16 cellular contexts compared by ENCODE assay signal in the genomic region with DNA sequence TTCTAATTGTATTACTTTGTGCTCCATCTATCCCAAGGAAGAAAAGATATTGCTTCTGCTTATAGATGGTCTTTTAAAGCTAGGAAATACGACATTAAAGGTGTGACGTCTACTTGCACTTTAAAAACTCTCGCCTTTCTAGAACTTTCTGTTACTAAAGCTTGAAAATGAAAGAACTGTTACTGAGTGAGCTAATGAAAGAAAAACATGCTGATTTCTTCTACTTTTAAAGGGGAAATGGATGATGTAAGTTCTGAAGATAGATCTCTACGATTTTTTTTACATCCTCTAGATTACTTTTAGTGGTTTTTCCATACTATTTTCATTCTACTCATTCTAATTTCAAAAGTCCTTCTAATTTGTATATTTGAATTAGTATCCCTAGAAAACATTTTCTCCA.
DNase-seq lines count a peak whose midpoint lies in the region; ATAC-seq and TF ChIP-seq lines count a peak whose summit lies in the region.
"Had no signal": no experiment of that assay in that cellular context is flagged by ENCODE, and none has a peak within 500 bp of the region (broad histone marks: within the 10 kb centered on the region; RNA-seq: fewer than 3 reads in every experiment).

No MANE protein-coding gene starts in this region.

- H3K9me3 Mint-ChIP-seq in HFFc6 = peaks cover 6% of the 10 kb centered on the region
- H3K9me3 Mint-ChIP-seq in chondrocyte (ENCODE audit: low read depth) = peaks cover 25% of the 10 kb centered on the region
- H3K9me3 Mint-ChIP-seq in activated CD4-positive, alpha-beta memory T cell treated with anti-CD3 and anti-CD28 coated beads, Interleukin-2, amount 10 ng/mL, durations not matched to agents 7 days and 5 days = peaks cover 2% of the 10 kb centered on the region

- POLR2A ChIA-PET in activated CD4-positive, alpha-beta memory T cell treated with anti-CD3 and anti-CD28 coated beads, Interleukin-2, amount 10 ng/mL, durations not matched to agents 7 days and 5 days (lab: Charles Lee) = no interaction called here

- H3K27me3 Mint-ChIP-seq in HFFc6 (ENCODE audit: insufficient read depth) = no peaks in the 10 kb centered on the region
- no peaks in the 10 kb centered on the region for H3K27me3 Mint-ChIP-seq in chondrocyte (ENCODE audit: low read depth)
- H3K27me3 Mint-ChIP-seq in activated CD4-positive, alpha-beta memory T cell treated with anti-CD3 and anti-CD28 coated beads, Interleukin-2, amount 10 ng/mL, durations not matched to agents 7 days and 5 days = no peaks in the 10 kb centered on the region
- H3K27me3 Mint-ChIP-seq: activated naive CD8-positive, alpha-beta T cell treated with anti-CD3 and anti-CD28 coated beads, Interleukin-2, amount 10 ng/mL, durations not matched to agents 7 days and 5 days; T-helper 17 cell had no signal

- H3K4me1 Mint-ChIP-seq in HFFc6 (ENCODE audit: low read depth) (peaks cover 43% of the 10 kb centered on the region), chondrocyte (ENCODE audit: low read depth) (peaks cover 47% of the 10 kb centered on the region)
- no peaks in the 10 kb centered on the region for H3K4me1 Mint-ChIP-seq in activated CD4-positive, alpha-beta memory T cell treated with anti-CD3 and anti-CD28 coated beads, Interleukin-2, amount 10 ng/mL, durations not matched to agents 7 days and 5 days
- H3K4me1 Mint-ChIP-seq: activated naive CD8-positive, alpha-beta T cell treated with anti-CD3 and anti-CD28 coated beads, Interleukin-2, amount 10 ng/mL, durations not matched to agents 7 days and 5 days; T-helper 17 cell had no signal

- no peaks in the 10 kb centered on the region for H3K4me1 ChIP-seq in lower lobe of right lung
- H3K4me1 ChIP-seq in thoracic aorta (ENCODE audit: control insufficient read depth in 1 of 2, low read depth in 2 of 2) = peaks cover 0 to 8% of the 10 kb centered on the region in 2 donors

- TF ChIP-seq CTCF in HFFc6 (IDR thresholded peaks at IDR 0.05) (no peak), chondrocyte (IDR thresholded peaks at IDR 0.05) (no peak), lower lobe of right lung (IDR thresholded peaks at IDR 0.05) (no peak), thoracic aorta (IDR thresholded peaks at IDR 0.05) (no peak), GM10266 (IDR thresholded peaks at IDR 0.05; ENCODE audit: control insufficient read depth, insufficient read depth, low read depth, missing control alignments) (no peak)

- H3K27ac Mint-ChIP-seq in HFFc6 = peak overlapping the region; percentile 86
- H3K27ac Mint-ChIP-seq in chondrocyte (ENCODE audit: unreplicated experiment) = peak overlapping the region; percentile 95
- H3K27ac Mint-ChIP-seq in activated CD4-positive, alpha-beta memory T cell treated with anti-CD3 and anti-CD28 coated beads, Interleukin-2, amount 10 ng/mL, durations not matched to agents 7 days and 5 days = no peak overlapping the region
- H3K27ac Mint-ChIP-seq: activated naive CD8-positive, alpha-beta T cell treated with anti-CD3 and anti-CD28 coated beads, Interleukin-2, amount 10 ng/mL, durations not matched to agents 7 days and 5 days; CD8-positive, alpha-beta T cell; T-helper 17 cell had no signal

- CTCF ChIA-PET in activated CD4-positive, alpha-beta memory T cell treated with anti-CD3 and anti-CD28 coated beads, Interleukin-2, amount 10 ng/mL, durations not matched to agents 7 days and 5 days (lab: Charles Lee) = no interaction called here

- H3K9me3 ChIP-seq in lower lobe of right lung = no peaks in the 10 kb centered on the region
- no peaks in the 10 kb centered on the region for H3K9me3 ChIP-seq in thoracic aorta

- H3K27ac ChIP-seq in lower lobe of right lung (peak overlapping the region; percentile 16), thoracic aorta (peak overlapping the region; percentile 20 to 28)
- H3K27ac ChIP-seq: KMS-11 had no signal

- H3K4me3 ChIP-seq in lower lobe of right lung = no peak overlapping the region
- H3K4me3 ChIP-seq in thoracic aorta = peak overlapping the region; percentile 47

- H3K27me3 ChIP-seq in lower lobe of right lung (ENCODE audit: low read depth) (no peaks in the 10 kb centered on the region), thoracic aorta (replicated peaks; ENCODE audit: insufficient read depth) (no peaks in the 10 kb centered on the region)

- H3K36me3 ChIP-seq in lower lobe of right lung (no peaks in the 10 kb centered on the region), thoracic aorta (no peaks in the 10 kb centered on the region)

- intact Hi-C loops in lower lobe of right lung (cut with DNase I) = no loop called here

- H3K36me3 Mint-ChIP-seq in HFFc6 (ENCODE audit: low read depth) (peaks cover 5% of the 10 kb centered on the region), chondrocyte (ENCODE audit: low read depth) (peaks cover 2% of the 10 kb centered on the region)
- H3K36me3 Mint-ChIP-seq in activated CD4-positive, alpha-beta memory T cell treated with anti-CD3 and anti-CD28 coated beads, Interleukin-2, amount 10 ng/mL, durations not matched to agents 7 days and 5 days (ENCODE audit: low read depth) = no peaks in the 10 kb centered on the region
- H3K36me3 Mint-ChIP-seq: activated naive CD8-positive, alpha-beta T cell treated with anti-CD3 and anti-CD28 coated beads, Interleukin-2, amount 10 ng/mL, durations not matched to agents 7 days and 5 days; CD8-positive, alpha-beta T cell had no signal

- DNase-seq in HFFc6 (no peak), chondrocyte (ENCODE audit: low spot score) (no peak), lower lobe of right lung (no peak), thoracic aorta (ENCODE audit: low spot score) (no peak), GM10266 (ENCODE audit: extremely low spot score) (no peak)
- no peak for DNase-seq in activated CD4-positive, alpha-beta memory T cell treated with anti-CD3 and anti-CD28 coated beads, Interleukin-2, amount 10 ng/mL, durations not matched to agents 7 days and 5 days
- DNase-seq: activated CD4-positive, alpha-beta T cell treated with anti-CD3 and anti-CD28 coated beads for 1 hour; activated naive CD8-positive, alpha-beta T cell treated with anti-CD3 and anti-CD28 coated beads, Interleukin-2, amount 10 ng/mL, durations not matched to agents 7 days and 5 days; activated T-cell treated with anti-CD3 and anti-CD28 coated beads for 4 hours; CD8-positive, alpha-beta T cell; GOT3; NCI-H1694; NCI-H510A; T-helper 17 cell had no signal

- H3K4me3 Mint-ChIP-seq in HFFc6 (peak overlapping the region; percentile 80), chondrocyte (ENCODE audit: unreplicated experiment) (peak overlapping the region; percentile 41)
- no peak overlapping the region for H3K4me3 Mint-ChIP-seq in activated CD4-positive, alpha-beta memory T cell treated with anti-CD3 and anti-CD28 coated beads, Interleukin-2, amount 10 ng/mL, durations not matched to agents 7 days and 5 days
- H3K4me3 Mint-ChIP-seq: activated naive CD8-positive, alpha-beta T cell treated with anti-CD3 and anti-CD28 coated beads, Interleukin-2, amount 10 ng/mL, durations not matched to agents 7 days and 5 days; CD8-positive, alpha-beta T cell; T-helper 17 cell had no signal

- no peak for ATAC-seq in lower lobe of right lung
- peak; percentile 27 for ATAC-seq in thoracic aorta (ENCODE audit: insufficient number of reproducible peaks, low FRiP score, low read depth)
- no peak for ATAC-seq in GM18520 (IDR thresholded peaks at IDR 0.05; ENCODE audit: unreplicated experiment)
- ATAC-seq: CD8-positive, alpha-beta T cell; T-helper 17 cell had no signal
